Comparison of ENCODE assay signal across 1 cellular context in the genomic region with DNA sequence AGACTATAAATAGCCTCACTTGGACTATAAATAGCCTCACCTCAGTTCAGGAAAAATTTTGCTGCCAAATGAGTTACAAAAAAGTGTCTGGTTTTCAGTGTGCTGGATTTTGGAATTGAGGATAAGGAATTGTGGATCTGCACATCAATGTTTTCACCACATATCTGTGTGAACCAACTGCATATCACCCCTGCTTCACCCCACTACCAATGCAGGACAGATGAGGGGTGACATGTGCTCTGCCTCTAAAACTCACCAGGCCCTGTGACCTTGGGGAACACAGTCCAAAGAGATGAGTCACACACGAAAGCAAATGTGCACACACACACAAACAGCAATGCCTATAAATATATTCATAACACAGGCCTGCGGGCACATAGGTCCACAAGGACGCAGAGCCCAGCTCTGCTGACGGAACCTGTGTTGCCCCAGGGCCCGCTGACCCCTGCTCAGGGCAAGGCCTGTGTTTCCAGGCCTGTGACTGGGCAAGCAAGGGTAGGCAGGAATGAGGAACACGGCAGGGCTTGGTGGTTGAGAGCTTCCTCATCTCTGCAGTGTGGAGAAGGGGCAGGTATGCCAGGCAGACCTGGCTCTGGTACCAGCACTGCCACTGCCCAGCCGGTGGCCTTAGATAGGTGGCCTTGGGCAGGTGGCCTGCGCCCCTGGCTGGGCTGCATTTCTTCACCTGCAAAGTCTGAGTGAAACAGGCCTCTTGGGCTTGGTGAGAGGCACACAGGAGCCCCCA.
TF ChIP-seq lines count a peak whose summit lies in the region.

No MANE protein-coding gene starts in this region.

TF ChIP-seq in HepG2, 621 proteins besides CTCF, POLR2A, EP300 and RAD21 (continued from another document and continues in another):
- TF ChIP-seq, protein P1, sequence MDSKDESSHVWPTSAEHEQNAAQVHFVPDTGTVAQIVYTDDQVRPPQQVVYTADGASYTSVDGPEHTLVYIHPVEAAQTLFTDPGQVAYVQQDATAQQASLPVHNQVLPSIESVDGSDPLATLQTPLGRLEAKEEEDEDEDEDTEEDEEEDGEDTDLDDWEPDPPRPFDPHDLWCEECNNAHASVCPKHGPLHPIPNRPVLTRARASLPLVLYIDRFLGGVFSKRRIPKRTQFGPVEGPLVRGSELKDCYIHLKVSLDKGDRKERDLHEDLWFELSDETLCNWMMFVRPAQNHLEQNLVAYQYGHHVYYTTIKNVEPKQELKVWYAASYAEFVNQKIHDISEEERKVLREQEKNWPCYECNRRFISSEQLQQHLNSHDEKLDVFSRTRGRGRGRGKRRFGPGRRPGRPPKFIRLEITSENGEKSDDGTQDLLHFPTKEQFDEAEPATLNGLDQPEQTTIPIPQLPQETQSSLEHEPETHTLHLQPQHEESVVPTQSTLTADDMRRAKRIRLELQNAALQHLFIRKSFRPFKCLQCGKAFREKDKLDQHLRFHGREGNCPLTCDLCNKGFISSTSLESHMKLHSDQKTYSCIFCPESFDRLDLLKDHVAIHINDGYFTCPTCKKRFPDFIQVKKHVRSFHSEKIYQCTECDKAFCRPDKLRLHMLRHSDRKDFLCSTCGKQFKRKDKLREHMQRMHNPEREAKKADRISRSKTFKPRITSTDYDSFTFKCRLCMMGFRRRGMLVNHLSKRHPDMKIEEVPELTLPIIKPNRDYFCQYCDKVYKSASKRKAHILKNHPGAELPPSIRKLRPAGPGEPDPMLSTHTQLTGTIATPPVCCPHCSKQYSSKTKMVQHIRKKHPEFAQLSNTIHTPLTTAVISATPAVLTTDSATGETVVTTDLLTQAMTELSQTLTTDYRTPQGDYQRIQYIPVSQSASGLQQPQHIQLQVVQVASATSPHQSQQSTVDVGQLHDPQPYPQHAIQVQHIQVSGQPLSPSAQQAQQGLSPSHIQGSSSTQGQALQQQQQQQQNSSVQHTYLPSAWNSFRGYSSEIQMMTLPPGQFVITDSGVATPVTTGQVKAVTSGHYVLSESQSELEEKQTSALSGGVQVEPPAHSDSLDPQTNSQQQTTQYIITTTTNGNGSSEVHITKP (CRISPR knock-in tag; IDR thresholded peaks at IDR 0.05; ENCODE audit: low read depth), result peak; percentile 42; the same call in 1 of the 2 replicates
- TF ChIP-seq NAIF1 (CRISPR knock-in tag; IDR thresholded peaks at IDR 0.05; ENCODE audit: borderline replicate concordance) (no peak), FOXA3 (CRISPR knock-in tag; IDR thresholded peaks at IDR 0.05) (peak; percentile 74), SRF (IDR thresholded peaks at IDR 0.05; ENCODE audit: low read depth, low read length) (no peak), CENPX (CRISPR knock-in tag; IDR thresholded peaks at IDR 0.05) (no peak), ZNF713 (CRISPR knock-in tag; IDR thresholded peaks at IDR 0.05) (no peak), ZFP36L1 (CRISPR knock-in tag; IDR thresholded peaks at IDR 0.05) (peak; percentile 91), IKZF4 (CRISPR knock-in tag; IDR thresholded peaks at IDR 0.05; ENCODE audit: borderline replicate concordance, low read depth, not compliant biosample characterization) (no peak), ZBTB25 (CRISPR knock-in tag; IDR thresholded peaks at IDR 0.05) (no peak), ZNF678 (CRISPR knock-in tag; IDR thresholded peaks at IDR 0.05) (no peak), XRCC5 (optimal IDR thresholded peaks at IDR 0.05; ENCODE audit: low read length) (no peak), DZIP1 (CRISPR knock-in tag; IDR thresholded peaks at IDR 0.05) (no peak), PTBP1 (IDR thresholded peaks at IDR 0.05; ENCODE audit: low read depth, low read length, poor library complexity, severe bottlenecking) (no peak), NONO (IDR thresholded peaks at IDR 0.05) (no peak), NONO (CRISPR knock-in tag; conservative IDR thresholded peaks at IDR 0.05) (no peak), KLF12 (CRISPR knock-in tag; IDR thresholded peaks at IDR 0.05; ENCODE audit: borderline replicate concordance) (no peak), HOXA7 (CRISPR knock-in tag; IDR thresholded peaks at IDR 0.05) (no peak), GTF3A (CRISPR knock-in tag; conservative IDR thresholded peaks at IDR 0.05) (no peak), ZNF275 (CRISPR knock-in tag; IDR thresholded peaks at IDR 0.05; ENCODE audit: borderline replicate concordance) (no peak), ZSCAN21 (CRISPR knock-in tag; IDR thresholded peaks at IDR 0.05; ENCODE audit: borderline replicate concordance) (0 out of 2 replicates have a peak, but pooled peaks have one; percentile 33), TAF15 (IDR thresholded peaks at IDR 0.05; ENCODE audit: low read depth, low read length, poor library complexity, severe bottlenecking) (no peak), ZNF616 (CRISPR knock-in tag; IDR thresholded peaks at IDR 0.05; ENCODE audit: low read depth) (no peak), ZFAT (CRISPR knock-in tag; conservative IDR thresholded peaks at IDR 0.05) (no peak), ZNF292 (CRISPR knock-in tag; IDR thresholded peaks at IDR 0.05; ENCODE audit: borderline replicate concordance, low read depth) (peak; percentile 37; the same call in 1 of the 2 replicates), THYN1 (CRISPR knock-in tag; IDR thresholded peaks at IDR 0.05; ENCODE audit: borderline replicate concordance, low read depth) (no peak), STAT5B (CRISPR knock-in tag; IDR thresholded peaks at IDR 0.05) (no peak), WIZ (CRISPR knock-in tag; IDR thresholded peaks at IDR 0.05) (0 out of 2 replicates have a peak, but pooled peaks have one; percentile 24)
- TF ChIP-seq, protein P2, sequence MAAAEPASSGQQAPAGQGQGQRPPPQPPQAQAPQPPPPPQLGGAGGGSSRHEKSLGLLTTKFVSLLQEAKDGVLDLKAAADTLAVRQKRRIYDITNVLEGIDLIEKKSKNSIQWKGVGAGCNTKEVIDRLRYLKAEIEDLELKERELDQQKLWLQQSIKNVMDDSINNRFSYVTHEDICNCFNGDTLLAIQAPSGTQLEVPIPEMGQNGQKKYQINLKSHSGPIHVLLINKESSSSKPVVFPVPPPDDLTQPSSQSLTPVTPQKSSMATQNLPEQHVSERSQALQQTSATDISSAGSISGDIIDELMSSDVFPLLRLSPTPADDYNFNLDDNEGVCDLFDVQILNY (CRISPR knock-in tag; conservative IDR thresholded peaks at IDR 0.05), result no peak
- TF ChIP-seq, protein P3, sequence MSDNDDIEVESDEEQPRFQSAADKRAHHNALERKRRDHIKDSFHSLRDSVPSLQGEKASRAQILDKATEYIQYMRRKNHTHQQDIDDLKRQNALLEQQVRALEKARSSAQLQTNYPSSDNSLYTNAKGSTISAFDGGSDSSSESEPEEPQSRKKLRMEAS (IDR thresholded peaks at IDR 0.05), result peak; percentile 69
- TF ChIP-seq, protein P4, sequence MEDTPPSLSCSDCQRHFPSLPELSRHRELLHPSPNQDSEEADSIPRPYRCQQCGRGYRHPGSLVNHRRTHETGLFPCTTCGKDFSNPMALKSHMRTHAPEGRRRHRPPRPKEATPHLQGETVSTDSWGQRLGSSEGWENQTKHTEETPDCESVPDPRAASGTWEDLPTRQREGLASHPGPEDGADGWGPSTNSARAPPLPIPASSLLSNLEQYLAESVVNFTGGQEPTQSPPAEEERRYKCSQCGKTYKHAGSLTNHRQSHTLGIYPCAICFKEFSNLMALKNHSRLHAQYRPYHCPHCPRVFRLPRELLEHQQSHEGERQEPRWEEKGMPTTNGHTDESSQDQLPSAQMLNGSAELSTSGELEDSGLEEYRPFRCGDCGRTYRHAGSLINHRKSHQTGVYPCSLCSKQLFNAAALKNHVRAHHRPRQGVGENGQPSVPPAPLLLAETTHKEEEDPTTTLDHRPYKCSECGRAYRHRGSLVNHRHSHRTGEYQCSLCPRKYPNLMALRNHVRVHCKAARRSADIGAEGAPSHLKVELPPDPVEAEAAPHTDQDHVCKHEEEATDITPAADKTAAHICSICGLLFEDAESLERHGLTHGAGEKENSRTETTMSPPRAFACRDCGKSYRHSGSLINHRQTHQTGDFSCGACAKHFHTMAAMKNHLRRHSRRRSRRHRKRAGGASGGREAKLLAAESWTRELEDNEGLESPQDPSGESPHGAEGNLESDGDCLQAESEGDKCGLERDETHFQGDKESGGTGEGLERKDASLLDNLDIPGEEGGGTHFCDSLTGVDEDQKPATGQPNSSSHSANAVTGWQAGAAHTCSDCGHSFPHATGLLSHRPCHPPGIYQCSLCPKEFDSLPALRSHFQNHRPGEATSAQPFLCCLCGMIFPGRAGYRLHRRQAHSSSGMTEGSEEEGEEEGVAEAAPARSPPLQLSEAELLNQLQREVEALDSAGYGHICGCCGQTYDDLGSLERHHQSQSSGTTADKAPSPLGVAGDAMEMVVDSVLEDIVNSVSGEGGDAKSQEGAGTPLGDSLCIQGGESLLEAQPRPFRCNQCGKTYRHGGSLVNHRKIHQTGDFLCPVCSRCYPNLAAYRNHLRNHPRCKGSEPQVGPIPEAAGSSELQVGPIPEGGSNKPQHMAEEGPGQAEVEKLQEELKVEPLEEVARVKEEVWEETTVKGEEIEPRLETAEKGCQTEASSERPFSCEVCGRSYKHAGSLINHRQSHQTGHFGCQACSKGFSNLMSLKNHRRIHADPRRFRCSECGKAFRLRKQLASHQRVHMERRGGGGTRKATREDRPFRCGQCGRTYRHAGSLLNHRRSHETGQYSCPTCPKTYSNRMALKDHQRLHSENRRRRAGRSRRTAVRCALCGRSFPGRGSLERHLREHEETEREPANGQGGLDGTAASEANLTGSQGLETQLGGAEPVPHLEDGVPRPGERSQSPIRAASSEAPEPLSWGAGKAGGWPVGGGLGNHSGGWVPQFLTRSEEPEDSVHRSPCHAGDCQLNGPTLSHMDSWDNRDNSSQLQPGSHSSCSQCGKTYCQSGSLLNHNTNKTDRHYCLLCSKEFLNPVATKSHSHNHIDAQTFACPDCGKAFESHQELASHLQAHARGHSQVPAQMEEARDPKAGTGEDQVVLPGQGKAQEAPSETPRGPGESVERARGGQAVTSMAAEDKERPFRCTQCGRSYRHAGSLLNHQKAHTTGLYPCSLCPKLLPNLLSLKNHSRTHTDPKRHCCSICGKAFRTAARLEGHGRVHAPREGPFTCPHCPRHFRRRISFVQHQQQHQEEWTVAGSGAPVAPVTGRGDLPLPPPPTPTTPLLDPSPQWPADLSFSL (CRISPR knock-in tag; IDR thresholded peaks at IDR 0.05), result peak; percentile 76; the same call in 1 of the 2 replicates
- TF ChIP-seq, protein P5, sequence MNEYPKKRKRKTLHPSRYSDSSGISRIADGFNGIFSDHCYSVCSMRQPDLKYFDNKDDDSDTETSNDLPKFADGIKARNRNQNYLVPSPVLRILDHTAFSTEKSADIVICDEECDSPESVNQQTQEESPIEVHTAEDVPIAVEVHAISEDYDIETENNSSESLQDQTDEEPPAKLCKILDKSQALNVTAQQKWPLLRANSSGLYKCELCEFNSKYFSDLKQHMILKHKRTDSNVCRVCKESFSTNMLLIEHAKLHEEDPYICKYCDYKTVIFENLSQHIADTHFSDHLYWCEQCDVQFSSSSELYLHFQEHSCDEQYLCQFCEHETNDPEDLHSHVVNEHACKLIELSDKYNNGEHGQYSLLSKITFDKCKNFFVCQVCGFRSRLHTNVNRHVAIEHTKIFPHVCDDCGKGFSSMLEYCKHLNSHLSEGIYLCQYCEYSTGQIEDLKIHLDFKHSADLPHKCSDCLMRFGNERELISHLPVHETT (CRISPR knock-in tag; conservative IDR thresholded peaks at IDR 0.05), result no peak
- TF ChIP-seq, protein P6, sequence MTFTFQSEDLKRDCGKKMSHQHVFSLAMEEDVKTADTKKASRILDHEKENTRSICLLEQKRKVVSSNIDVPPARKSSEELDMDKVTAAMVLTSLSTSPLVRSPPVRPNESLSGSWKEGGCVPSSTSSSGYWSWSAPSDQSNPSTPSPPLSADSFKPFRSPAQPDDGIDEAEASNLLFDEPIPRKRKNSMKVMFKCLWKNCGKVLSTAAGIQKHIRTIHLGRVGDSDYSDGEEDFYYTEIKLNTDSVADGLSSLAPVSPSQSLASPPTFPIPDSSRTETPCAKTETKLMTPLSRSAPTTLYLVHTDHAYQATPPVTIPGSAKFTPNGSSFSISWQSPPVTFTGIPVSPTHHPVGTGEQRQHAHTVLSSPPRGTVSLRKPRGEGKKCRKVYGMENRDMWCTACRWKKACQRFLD (CRISPR knock-in tag; IDR thresholded peaks at IDR 0.05; ENCODE audit: borderline replicate concordance), result no peak
